2 cellular contexts compared by ENCODE assay signal in genomic region chr12:8034802-8035201, GRCh38.
TF ChIP-seq lines count a peak whose summit lies in the region.

No MANE protein-coding gene starts in this region.

TF ChIP-seq in endothelial cell of umbilical vein, 7 proteins besides CTCF, POLR2A, EP300 and RAD21:
- no peak for TF ChIP-seq POLR2AphosphoS5 (IDR thresholded peaks at IDR 0.05; ENCODE audit: insufficient read depth, low read depth, low read length)
- no peak for TF ChIP-seq MAX (IDR thresholded peaks at IDR 0.05; ENCODE audit: insufficient read depth, insufficient read length)
- no peak for TF ChIP-seq JUN (IDR thresholded peaks at IDR 0.05; ENCODE audit: borderline replicate concordance, insufficient read depth, insufficient read length, low read depth)
- no peak for TF ChIP-seq EZH2 (IDR thresholded peaks at IDR 0.05; ENCODE audit: borderline replicate concordance, low read depth, low read length, severe bottlenecking)
- no peak for TF ChIP-seq MYC (IDR thresholded peaks at IDR 0.05; ENCODE audit: low read depth, low read length)
- TF ChIP-seq FOS (IDR thresholded peaks at IDR 0.05; ENCODE audit: borderline replicate concordance, insufficient read depth, low read length), result no peak
- TF ChIP-seq GATA2 (IDR thresholded peaks at IDR 0.05; ENCODE audit: insufficient read depth, insufficient read length, low read depth, low read length), result no peak

TF ChIP-seq in HEK293T, 16 proteins besides CTCF, POLR2A, EP300 and RAD21:
- TF ChIP-seq FOXA1 (IDR thresholded peaks at IDR 0.05), result no peak
- TF ChIP-seq FOXM1 (IDR thresholded peaks at IDR 0.05; ENCODE audit: borderline replicate concordance), result no peak
- no peak for TF ChIP-seq NFRKB (IDR thresholded peaks at IDR 0.05)
- no peak for TF ChIP-seq LEF1 (IDR thresholded peaks at IDR 0.05; ENCODE audit: borderline replicate concordance)
- no peak for TF ChIP-seq ARNT (IDR thresholded peaks at IDR 0.05)
- TF ChIP-seq SUZ12 (IDR thresholded peaks at IDR 0.05), result no peak
- TF ChIP-seq L3MBTL2 (conservative IDR thresholded peaks at IDR 0.05), result no peak
- no peak for TF ChIP-seq BHLHE40 (IDR thresholded peaks at IDR 0.05; ENCODE audit: borderline replicate concordance)
- TF ChIP-seq SP1 (IDR thresholded peaks at IDR 0.05), result no peak
- no peak for TF ChIP-seq ZNF384 (IDR thresholded peaks at IDR 0.05)
- no peak for TF ChIP-seq HDGF (IDR thresholded peaks at IDR 0.05; ENCODE audit: borderline replicate concordance)
